ENCODE assay signal across 1 cellular context in genomic region chr18:54828290-54828871, GRCh38.
TF ChIP-seq lines count a peak whose summit lies in the region.

A gene with protein sequence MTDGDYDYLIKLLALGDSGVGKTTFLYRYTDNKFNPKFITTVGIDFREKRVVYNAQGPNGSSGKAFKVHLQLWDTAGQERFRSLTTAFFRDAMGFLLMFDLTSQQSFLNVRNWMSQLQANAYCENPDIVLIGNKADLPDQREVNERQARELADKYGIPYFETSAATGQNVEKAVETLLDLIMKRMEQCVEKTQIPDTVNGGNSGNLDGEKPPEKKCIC (plus strand): TSS chr18:54828477. CDS start chr18:54877586, 49,109 bp downstream.

TF ChIP-seq in H1, 55 proteins besides CTCF, POLR2A, EP300 and RAD21 (continued from another document):
- TF ChIP-seq USF2 (IDR thresholded peaks at IDR 0.05; ENCODE audit: low read length) (no peak), EZH2 (IDR thresholded peaks at IDR 0.05; ENCODE audit: low read depth, low read length, severe bottlenecking) (no peak), ASH2L (IDR thresholded peaks at IDR 0.05; ENCODE audit: low read length) (peak; percentile 79), SIX5 (IDR thresholded peaks at IDR 0.05; ENCODE audit: low read depth, low read length) (peak; percentile 15; the same call in 1 of the 2 replicates), NRF1 (IDR thresholded peaks at IDR 0.05; ENCODE audit: low read depth, low read length) (no peak), CEBPB (IDR thresholded peaks at IDR 0.05; ENCODE audit: low read depth, low read length) (no peak), SP2 (IDR thresholded peaks at IDR 0.05; ENCODE audit: low read length) (no peak), SP4 (IDR thresholded peaks at IDR 0.05; ENCODE audit: low read length) (no peak), YY1 (IDR thresholded peaks at IDR 0.05; ENCODE audit: low read depth, low read length) (no peak), KDM1A (IDR thresholded peaks at IDR 0.05; ENCODE audit: borderline replicate concordance, low read length) (no peak), SAP30 (IDR thresholded peaks at IDR 0.05; ENCODE audit: insufficient read depth, insufficient replicate concordance, low read length) (no peak), HDAC2 (IDR thresholded peaks at IDR 0.05; ENCODE audit: borderline replicate concordance in 1 of 2, low read depth in 2 of 2, low read length in 2 of 2) (peak in 1 of 2 experiments; percentile 72; a peak in 1 of 4 replicates), POU5F1 (IDR thresholded peaks at IDR 0.05; ENCODE audit: low read depth, low read length) (no peak), KDM5A (IDR thresholded peaks at IDR 0.05; ENCODE audit: low read length) (no peak), BCL11A (IDR thresholded peaks at IDR 0.05; ENCODE audit: low read depth in 2 of 2, low read length in 2 of 2) (no peak), NANOG (IDR thresholded peaks at IDR 0.05; ENCODE audit: insufficient read depth, low read depth, low read length, poor library complexity, severe bottlenecking) (no peak), RXRA (IDR thresholded peaks at IDR 0.05; ENCODE audit: insufficient read depth, low read depth, low read length) (no peak), ATF3 (IDR thresholded peaks at IDR 0.05; ENCODE audit: insufficient read depth, low read depth, low read length) (no peak), PHF8 (conservative IDR thresholded peaks at IDR 0.05; ENCODE audit: low read depth, low read length) (no peak), SP1 (IDR thresholded peaks at IDR 0.05; ENCODE audit: low read depth, low read length) (no peak), SIN3A (conservative IDR thresholded peaks at IDR 0.05 in 1 of 2, IDR thresholded peaks at IDR 0.05 in 1 of 2; ENCODE audit: low read depth in 1 of 2, low read length in 2 of 2) (peak in 1 of 2 experiments; percentile 56; a peak in 2 of 4 replicates), ZNF274 (IDR thresholded peaks at IDR 0.05; ENCODE audit: borderline replicate concordance, extremely low read depth, low read length) (no peak), JUND (IDR thresholded peaks at IDR 0.05; ENCODE audit: low read length) (no peak), TBP (IDR thresholded peaks at IDR 0.05; ENCODE audit: low read depth, low read length) (0 out of 2 replicates have a peak, but pooled peaks have one; percentile 39), RFX5 (IDR thresholded peaks at IDR 0.05; ENCODE audit: borderline replicate concordance, low read depth, low read length) (no peak), TEAD4 (IDR thresholded peaks at IDR 0.05; ENCODE audit: low read depth, low read length) (no peak), HDAC6 (IDR thresholded peaks at IDR 0.05; ENCODE audit: low read depth, low read length) (no peak), BRCA1 (IDR thresholded peaks at IDR 0.05; ENCODE audit: low read depth, low read length) (no peak), E2F6 (IDR thresholded peaks at IDR 0.05) (peak; percentile 75), TAF7 (optimal IDR thresholded peaks at IDR 0.05; ENCODE audit: borderline replicate concordance, low read depth, low read length) (no peak), EGR1 (IDR thresholded peaks at IDR 0.05; ENCODE audit: borderline replicate concordance, low read depth, low read length) (no peak), RNF2 (IDR thresholded peaks at IDR 0.05; ENCODE audit: borderline replicate concordance, low read depth, low read length, missing control alignments, poor library complexity, severe bottlenecking) (no peak), SIRT6 (IDR thresholded peaks at IDR 0.05; ENCODE audit: low read length) (no peak), CTBP2 (IDR thresholded peaks at IDR 0.05; ENCODE audit: borderline replicate concordance, insufficient read depth, insufficient read length, low read length) (no peak), CBX5 (IDR thresholded peaks at IDR 0.05; ENCODE audit: low read depth, low read length) (no peak), RBBP5 (IDR thresholded peaks at IDR 0.05; ENCODE audit: borderline replicate concordance, low read depth, low read length) (peak; percentile 81), BACH1 (IDR thresholded peaks at IDR 0.05; ENCODE audit: low read length) (no peak), GTF2F1 (IDR thresholded peaks at IDR 0.05; ENCODE audit: borderline replicate concordance, low read depth, low read length) (no peak), CHD1 (IDR thresholded peaks at IDR 0.05; ENCODE audit: low read depth, low read length) (no peak), CREB1 (IDR thresholded peaks at IDR 0.05) (peak; percentile 64), SUZ12 (IDR thresholded peaks at IDR 0.05; ENCODE audit: low read length) (no peak), FOSL1 (IDR thresholded peaks at IDR 0.05; ENCODE audit: insufficient read depth, low read depth, low read length) (no peak), POLR2AphosphoS5 (IDR thresholded peaks at IDR 0.05; ENCODE audit: low read depth, low read length) (no peak), KDM4A (IDR thresholded peaks at IDR 0.05; ENCODE audit: low read depth, low read length, severe bottlenecking) (peak; percentile 97), MAFK (IDR thresholded peaks at IDR 0.05; ENCODE audit: low read depth, low read length) (no peak), CBX8 (IDR thresholded peaks at IDR 0.05; ENCODE audit: borderline replicate concordance, low read depth, low read length) (no peak), ATF2 (IDR thresholded peaks at IDR 0.05; ENCODE audit: low read length) (no peak), SRF (IDR thresholded peaks at IDR 0.05; ENCODE audit: low read depth, low read length) (no peak), TCF12 (IDR thresholded peaks at IDR 0.05; ENCODE audit: low read depth, low read length) (no peak), MAX (IDR thresholded peaks at IDR 0.05) (peak; percentile 60), JUN (IDR thresholded peaks at IDR 0.05; ENCODE audit: low read depth, low read length) (no peak), CHD2 (IDR thresholded peaks at IDR 0.05; ENCODE audit: low read length) (no peak)
- TF ChIP-seq, protein P1, sequence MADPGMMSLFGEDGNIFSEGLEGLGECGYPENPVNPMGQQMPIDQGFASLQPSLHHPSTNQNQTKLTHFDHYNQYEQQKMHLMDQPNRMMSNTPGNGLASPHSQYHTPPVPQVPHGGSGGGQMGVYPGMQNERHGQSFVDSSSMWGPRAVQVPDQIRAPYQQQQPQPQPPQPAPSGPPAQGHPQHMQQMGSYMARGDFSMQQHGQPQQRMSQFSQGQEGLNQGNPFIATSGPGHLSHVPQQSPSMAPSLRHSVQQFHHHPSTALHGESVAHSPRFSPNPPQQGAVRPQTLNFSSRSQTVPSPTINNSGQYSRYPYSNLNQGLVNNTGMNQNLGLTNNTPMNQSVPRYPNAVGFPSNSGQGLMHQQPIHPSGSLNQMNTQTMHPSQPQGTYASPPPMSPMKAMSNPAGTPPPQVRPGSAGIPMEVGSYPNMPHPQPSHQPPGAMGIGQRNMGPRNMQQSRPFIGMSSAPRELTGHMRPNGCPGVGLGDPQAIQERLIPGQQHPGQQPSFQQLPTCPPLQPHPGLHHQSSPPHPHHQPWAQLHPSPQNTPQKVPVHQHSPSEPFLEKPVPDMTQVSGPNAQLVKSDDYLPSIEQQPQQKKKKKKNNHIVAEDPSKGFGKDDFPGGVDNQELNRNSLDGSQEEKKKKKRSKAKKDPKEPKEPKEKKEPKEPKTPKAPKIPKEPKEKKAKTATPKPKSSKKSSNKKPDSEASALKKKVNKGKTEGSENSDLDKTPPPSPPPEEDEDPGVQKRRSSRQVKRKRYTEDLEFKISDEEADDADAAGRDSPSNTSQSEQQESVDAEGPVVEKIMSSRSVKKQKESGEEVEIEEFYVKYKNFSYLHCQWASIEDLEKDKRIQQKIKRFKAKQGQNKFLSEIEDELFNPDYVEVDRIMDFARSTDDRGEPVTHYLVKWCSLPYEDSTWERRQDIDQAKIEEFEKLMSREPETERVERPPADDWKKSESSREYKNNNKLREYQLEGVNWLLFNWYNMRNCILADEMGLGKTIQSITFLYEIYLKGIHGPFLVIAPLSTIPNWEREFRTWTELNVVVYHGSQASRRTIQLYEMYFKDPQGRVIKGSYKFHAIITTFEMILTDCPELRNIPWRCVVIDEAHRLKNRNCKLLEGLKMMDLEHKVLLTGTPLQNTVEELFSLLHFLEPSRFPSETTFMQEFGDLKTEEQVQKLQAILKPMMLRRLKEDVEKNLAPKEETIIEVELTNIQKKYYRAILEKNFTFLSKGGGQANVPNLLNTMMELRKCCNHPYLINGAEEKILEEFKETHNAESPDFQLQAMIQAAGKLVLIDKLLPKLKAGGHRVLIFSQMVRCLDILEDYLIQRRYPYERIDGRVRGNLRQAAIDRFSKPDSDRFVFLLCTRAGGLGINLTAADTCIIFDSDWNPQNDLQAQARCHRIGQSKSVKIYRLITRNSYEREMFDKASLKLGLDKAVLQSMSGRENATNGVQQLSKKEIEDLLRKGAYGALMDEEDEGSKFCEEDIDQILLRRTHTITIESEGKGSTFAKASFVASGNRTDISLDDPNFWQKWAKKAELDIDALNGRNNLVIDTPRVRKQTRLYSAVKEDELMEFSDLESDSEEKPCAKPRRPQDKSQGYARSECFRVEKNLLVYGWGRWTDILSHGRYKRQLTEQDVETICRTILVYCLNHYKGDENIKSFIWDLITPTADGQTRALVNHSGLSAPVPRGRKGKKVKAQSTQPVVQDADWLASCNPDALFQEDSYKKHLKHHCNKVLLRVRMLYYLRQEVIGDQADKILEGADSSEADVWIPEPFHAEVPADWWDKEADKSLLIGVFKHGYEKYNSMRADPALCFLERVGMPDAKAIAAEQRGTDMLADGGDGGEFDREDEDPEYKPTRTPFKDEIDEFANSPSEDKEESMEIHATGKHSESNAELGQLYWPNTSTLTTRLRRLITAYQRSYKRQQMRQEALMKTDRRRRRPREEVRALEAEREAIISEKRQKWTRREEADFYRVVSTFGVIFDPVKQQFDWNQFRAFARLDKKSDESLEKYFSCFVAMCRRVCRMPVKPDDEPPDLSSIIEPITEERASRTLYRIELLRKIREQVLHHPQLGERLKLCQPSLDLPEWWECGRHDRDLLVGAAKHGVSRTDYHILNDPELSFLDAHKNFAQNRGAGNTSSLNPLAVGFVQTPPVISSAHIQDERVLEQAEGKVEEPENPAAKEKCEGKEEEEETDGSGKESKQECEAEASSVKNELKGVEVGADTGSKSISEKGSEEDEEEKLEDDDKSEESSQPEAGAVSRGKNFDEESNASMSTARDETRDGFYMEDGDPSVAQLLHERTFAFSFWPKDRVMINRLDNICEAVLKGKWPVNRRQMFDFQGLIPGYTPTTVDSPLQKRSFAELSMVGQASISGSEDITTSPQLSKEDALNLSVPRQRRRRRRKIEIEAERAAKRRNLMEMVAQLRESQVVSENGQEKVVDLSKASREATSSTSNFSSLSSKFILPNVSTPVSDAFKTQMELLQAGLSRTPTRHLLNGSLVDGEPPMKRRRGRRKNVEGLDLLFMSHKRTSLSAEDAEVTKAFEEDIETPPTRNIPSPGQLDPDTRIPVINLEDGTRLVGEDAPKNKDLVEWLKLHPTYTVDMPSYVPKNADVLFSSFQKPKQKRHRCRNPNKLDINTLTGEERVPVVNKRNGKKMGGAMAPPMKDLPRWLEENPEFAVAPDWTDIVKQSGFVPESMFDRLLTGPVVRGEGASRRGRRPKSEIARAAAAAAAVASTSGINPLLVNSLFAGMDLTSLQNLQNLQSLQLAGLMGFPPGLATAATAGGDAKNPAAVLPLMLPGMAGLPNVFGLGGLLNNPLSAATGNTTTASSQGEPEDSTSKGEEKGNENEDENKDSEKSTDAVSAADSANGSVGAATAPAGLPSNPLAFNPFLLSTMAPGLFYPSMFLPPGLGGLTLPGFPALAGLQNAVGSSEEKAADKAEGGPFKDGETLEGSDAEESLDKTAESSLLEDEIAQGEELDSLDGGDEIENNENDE (IDR thresholded peaks at IDR 0.05; ENCODE audit: insufficient replicate concordance, low read length): no peak
